Comparison of ENCODE assay signal across 9 cellular contexts in genomic region chr2:111618953-111619902, GRCh38.
DNase-seq lines count a peak whose midpoint lies in the region; ATAC-seq and TF ChIP-seq lines count a peak whose summit lies in the region.
"Had no signal": no experiment of that assay in that cellular context is flagged by ENCODE, and none has a peak within 500 bp of the region (broad histone marks: within the 10 kb centered on the region; RNA-seq: fewer than 3 reads in every experiment).

No MANE protein-coding gene starts in this region.

- H3K4me1 ChIP-seq in foreskin keratinocyte (peaks cover 13% of the 10 kb centered on the region), suprapubic skin (peaks cover 31% of the 10 kb centered on the region)

- no peak overlapping the region for H3K4me3 ChIP-seq in suprapubic skin

- 64% methylated on average over 12 of the region's 12 CpGs for WGBS in suprapubic skin

- H3K27me3 ChIP-seq in foreskin keratinocyte, result no peaks in the 10 kb centered on the region
- no peaks in the 10 kb centered on the region for H3K27me3 ChIP-seq in suprapubic skin

- TF ChIP-seq EP300 in suprapubic skin (IDR thresholded peaks at IDR 0.05), result no peak

- ATAC-seq in foreskin keratinocyte, result no peak
- ATAC-seq in GM19452 (IDR thresholded peaks at IDR 0.05; ENCODE audit: unreplicated experiment), result no peak
- no peak for ATAC-seq in GM21529 (IDR thresholded peaks at IDR 0.05; ENCODE audit: unreplicated experiment)
- ATAC-seq: activated CD4-positive, alpha-beta T cell treated with anti-CD3 and anti-CD28 coated beads for 36 hours had no signal

- TF ChIP-seq POLR2A in suprapubic skin (IDR thresholded peaks at IDR 0.05), result no peak

- DNase-seq in HT-29 (ENCODE audit: low spot score), result peak; percentile 35
- peak; percentile 88 for DNase-seq in SKM-1 (lab: John Stamatoyannopoulos, UW; ENCODE audit: unreplicated experiment)
- DNase-seq in foreskin keratinocyte, result no peak
- DNase-seq in suprapubic skin (ENCODE audit: low spot score in 2 of 2), result no peak
- no peak for DNase-seq in NCI-H1105 treated with DMSO at 0.1 percent for 48 hours (lab: John Stamatoyannopoulos, UW)
- DNase-seq: activated CD4-positive, alpha-beta T cell treated with anti-CD3 and anti-CD28 coated beads for 36 hours; posterior cingulate gyrus had no signal

- H3K27ac ChIP-seq in foreskin keratinocyte, result no peak overlapping the region
- peak overlapping the region; percentile 76 for H3K27ac ChIP-seq in suprapubic skin

- H3K9me3 ChIP-seq in suprapubic skin, result no peaks in the 10 kb centered on the region

- TF ChIP-seq CTCF in foreskin keratinocyte (conservative IDR thresholded peaks at IDR 0.05) (peak; percentile 49), suprapubic skin (IDR thresholded peaks at IDR 0.05) (no peak)

- H3K36me3 ChIP-seq in suprapubic skin, result no peaks in the 10 kb centered on the region

Comparison
In these comparisons a context has a peak if more than half of its experiments do, and no peak if none do; other contexts are left out.
1. DNase-seq: peak in HT-29 (single experiment) and SKM-1 (single experiment); none in foreskin keratinocyte (0 of 2), suprapubic skin (0 of 2) and NCI-H1105 treated with DMSO at 0.1 percent for 48 hours (single experiment).